ENCODE assay signal across 8 cellular contexts in genomic region chr10:44932338-44933116, GRCh38. TPM values are rescaled to one million over a fixed set of nuclear protein-coding genes. Genes with fewer than 3 reads are reported as not detected.
DNase-seq lines count a peak whose midpoint lies in the region; ATAC-seq, FAIRE-seq and TF ChIP-seq lines count a peak whose summit lies in the region.

No MANE protein-coding gene starts in this region.

- no peaks in the 10 kb centered on the region for H3K27me3 ChIP-seq in bronchial epithelial cell (ENCODE audit: control insufficient read depth, insufficient read depth, low read length)

- in situ Hi-C loops in ACHN (cut with HindIII; ENCODE audit: low pct_ligation_motif_present, low pct_unique_long_range_greater_than_20kb, low sequenced_read_pairs), result no loop called here

- ATAC-seq in GM18498 (IDR thresholded peaks at IDR 0.05; ENCODE audit: unreplicated experiment), result peak; percentile 95
- ATAC-seq in HG02852 (IDR thresholded peaks at IDR 0.05; ENCODE audit: unreplicated experiment), result peak; percentile 94

- DNase-seq in ACHN (peak; percentile 80), NCI-H128 (lab: John Stamatoyannopoulos, UW; ENCODE audit: unreplicated experiment) (peak; percentile 42), bronchial epithelial cell (ENCODE audit: low read depth) (peak; percentile 54), kidney glomerular epithelial cell (lab: John Stamatoyannopoulos, UW) (peak; percentile 73)
- peak; percentile 59 to 77 (median 68) for DNase-seq in activated CD4-positive, CD25-positive, alpha-beta regulatory T cell (lab: John Stamatoyannopoulos, UW)
- DNase-seq in stimulated activated CD4-positive, alpha-beta T cell treated with anti-CD3 and anti-CD28 coated beads, Interleukin-2, amount 100 ng/mL, for 24 hours, result peak; percentile 88 to 91

- no peak overlapping the region for H3K4me3 ChIP-seq in bronchial epithelial cell (ENCODE audit: low read depth, low read length)

- H3K36me3 ChIP-seq in bronchial epithelial cell (ENCODE audit: control insufficient read depth, insufficient read depth, low read length), result no peaks in the 10 kb centered on the region

- TF ChIP-seq CTCF in bronchial epithelial cell (IDR thresholded peaks at IDR 0.05; ENCODE audit: insufficient read depth, low read length, severe bottlenecking), result peak; percentile 99

- FAIRE-seq in bronchial epithelial cell (lab: Jason Lieb, UNC), result no peak

RNA-seq across cellular contexts. Expression of gene TMEM72, which starts 21.4 kb away (rescaled TPM):
- total RNA-seq in bronchial epithelial cell, result not detected in 2 replicates

RNA-seq across cellular contexts. Expression of gene RASSF4, which starts 27.1 kb away (rescaled TPM):
- 0.26 and 0.51 TPM in 2 replicates for total RNA-seq in bronchial epithelial cell

RNA-seq across cellular contexts. Expression of gene DEPP1, which starts 46.1 kb away (rescaled TPM):
- total RNA-seq in bronchial epithelial cell, result 0.26 and 1.0 TPM in 2 replicates
